ENCODE assay signal across 8 cellular contexts in genomic region chr15:76903251-76903681, GRCh38. TPM values are rescaled to one million over a fixed set of nuclear protein-coding genes. Genes with fewer than 3 reads are reported as not detected.
DNase-seq lines count a peak whose midpoint lies in the region; ATAC-seq and TF ChIP-seq lines count a peak whose summit lies in the region.

No MANE protein-coding gene starts in this region.

- no peak overlapping the region for H2BK120ac ChIP-seq in neuronal stem cell (ENCODE audit: low read depth, low read length)

- H3K9me3 ChIP-seq in adipocyte (ENCODE audit: control insufficient read depth, low read length), result no peaks in the 10 kb centered on the region
- no peaks in the 10 kb centered on the region for H3K9me3 ChIP-seq in lower lobe of right lung
- peaks cover 4 to 10% of the 10 kb centered on the region in 2 donors for H3K9me3 ChIP-seq in neuronal stem cell (replicated peaks in 1 of 2; ENCODE audit: control insufficient read depth in 2 of 2, insufficient read depth in 1 of 2, low read depth in 1 of 2, low read length in 2 of 2)

- H3K27ac ChIP-seq in lower lobe of right lung, result peak overlapping the region; percentile 90
- H3K27ac ChIP-seq in neuronal stem cell (replicated peaks; ENCODE audit: low read length), result no peak overlapping the region

- intact Hi-C loops in lower lobe of right lung (cut with DNase I), result no loop called here

- no peak overlapping the region for H2BK12ac ChIP-seq in neuronal stem cell (ENCODE audit: low read length)

- no peak overlapping the region for H4K8ac ChIP-seq in neuronal stem cell (ENCODE audit: low read depth, low read length)

- peaks cover 27% of the 10 kb centered on the region for H3K4me1 ChIP-seq in adipocyte (ENCODE audit: control insufficient read depth, insufficient read depth, low read length)
- peaks cover 40% of the 10 kb centered on the region for H3K4me1 ChIP-seq in lower lobe of right lung
- peaks cover 0 to 5% of the 10 kb centered on the region in 2 donors for H3K4me1 ChIP-seq in neuronal stem cell (ENCODE audit: control insufficient read depth in 2 of 2, insufficient read depth in 1 of 2, low read depth in 1 of 2, low read length in 2 of 2)

- no peak overlapping the region for H3K23ac ChIP-seq in neuronal stem cell (ENCODE audit: low read depth, low read length, poor library complexity)

- H3K9ac ChIP-seq in adipocyte (ENCODE audit: low read length) (no peak overlapping the region), neuronal stem cell (ENCODE audit: low read depth, low read length, poor library complexity) (no peak overlapping the region)

- H3K4ac ChIP-seq in neuronal stem cell (ENCODE audit: low read length), result no peak overlapping the region

- H4K91ac ChIP-seq in neuronal stem cell (ENCODE audit: low read depth, low read length, poor library complexity), result no peak overlapping the region

- peak; percentile 6 for DNase-seq in stimulated activated CD4-positive, alpha-beta T cell treated with anti-CD3 and anti-CD28 coated beads, Interleukin-4, amount 100 ng/mL, for 24 hours
- DNase-seq in stimulated activated CD4-positive, alpha-beta T cell treated with anti-CD3 and anti-CD28 coated beads, Interleukin-12 subunit alpha, Interleukin-12 subunit beta, amount 100 ng/mL, for 4 hours, result no peak
- peak; percentile 60 for DNase-seq in NAMALWA (ENCODE audit: low spot score)
- peak; percentile 30 for DNase-seq in adipocyte (ENCODE audit: low read depth)
- no peak for DNase-seq in lower lobe of right lung
- no peak for DNase-seq in NCI-H2196 (lab: John Stamatoyannopoulos, UW; ENCODE audit: unreplicated experiment)
- no peak for DNase-seq in neuronal stem cell (ENCODE audit: low spot score)

- ATAC-seq in lower lobe of right lung, result no peak
- ATAC-seq in GM18867 (IDR thresholded peaks at IDR 0.05; ENCODE audit: unreplicated experiment), result no peak

- H2AFZ ChIP-seq in neuronal stem cell (ENCODE audit: low read length), result no peak overlapping the region

- H2BK15ac ChIP-seq in neuronal stem cell (ENCODE audit: low read length), result no peak overlapping the region

- H2AK5ac ChIP-seq in neuronal stem cell (ENCODE audit: low read depth, low read length), result no peak overlapping the region

- H3K4me3 ChIP-seq in adipocyte (ENCODE audit: low read length), result peak overlapping the region; percentile 31
- peak overlapping the region; percentile 18 for H3K4me3 ChIP-seq in lower lobe of right lung
- no peak overlapping the region for H3K4me3 ChIP-seq in neuronal stem cell (ENCODE audit: low read length in 2 of 2)

- H3K79me1 ChIP-seq in neuronal stem cell (ENCODE audit: low read depth, low read length), result peaks cover 2% of the 10 kb centered on the region

- H3K18ac ChIP-seq in neuronal stem cell (ENCODE audit: low read length), result no peak overlapping the region

- H2BK5ac ChIP-seq in neuronal stem cell (ENCODE audit: low read length), result no peak overlapping the region

- TF ChIP-seq CTCF in lower lobe of right lung (IDR thresholded peaks at IDR 0.05), result peak; percentile 17

- H3K27me3 ChIP-seq in adipocyte (replicated peaks; ENCODE audit: control insufficient read depth, insufficient read depth, low read length), result no peaks in the 10 kb centered on the region
- H3K27me3 ChIP-seq in lower lobe of right lung (ENCODE audit: low read depth), result no peaks in the 10 kb centered on the region
- no peaks in the 10 kb centered on the region for H3K27me3 ChIP-seq in neuronal stem cell (ENCODE audit: control insufficient read depth in 3 of 3, insufficient read depth in 3 of 3, low read depth in 1 of 3, low read length in 3 of 3)

- H3K36me3 ChIP-seq in adipocyte (ENCODE audit: control insufficient read depth, insufficient read depth, low read length, severe bottlenecking) (no peaks in the 10 kb centered on the region), lower lobe of right lung (no peaks in the 10 kb centered on the region), neuronal stem cell (replicated peaks in 1 of 2; ENCODE audit: control insufficient read depth in 2 of 2, insufficient read depth in 2 of 2, low read length in 2 of 2) (no peaks in the 10 kb centered on the region)

- no peak overlapping the region for H3K14ac ChIP-seq in neuronal stem cell (ENCODE audit: low read length)

- no peak overlapping the region for H3K4me2 ChIP-seq in neuronal stem cell (ENCODE audit: insufficient read depth, low read length, poor library complexity, severe bottlenecking)

RNA-seq across cellular contexts. Expression of gene SCAPER, which starts 1.9 kb away (rescaled TPM):
- total RNA-seq in lower lobe of right lung, result 34.2 TPM
- 7.7 TPM for polyA plus RNA-seq in neuronal stem cell (2013, experiment 1 of 2)
- 7.7 TPM for polyA plus RNA-seq in neuronal stem cell (2013, experiment 2 of 2)

RNA-seq across cellular contexts. Expression of gene RCN2, which starts 28.3 kb away (rescaled TPM):
- 32.8 TPM for total RNA-seq in lower lobe of right lung
- polyA plus RNA-seq in neuronal stem cell (2013, experiment 1 of 2), result 246 TPM
- polyA plus RNA-seq in neuronal stem cell (2013, experiment 2 of 2), result 252 TPM

Comparison
In these comparisons a context has a peak if more than half of its experiments do, and no peak if none do; other contexts are left out.
1. DNase-seq: peak in stimulated activated CD4-positive, alpha-beta T cell treated with anti-CD3 and anti-CD28 coated beads, Interleukin-4, amount 100 ng/mL, for 24 hours (single experiment), NAMALWA (single experiment) and adipocyte (single experiment); none in stimulated activated CD4-positive, alpha-beta T cell treated with anti-CD3 and anti-CD28 coated beads, Interleukin-12 subunit alpha, Interleukin-12 subunit beta, amount 100 ng/mL, for 4 hours (single experiment), lower lobe of right lung (single experiment), NCI-H2196 (single experiment) and neuronal stem cell (single experiment).
2. H3K4me3 ChIP-seq: peak in adipocyte (single experiment) and lower lobe of right lung (single experiment); none in neuronal stem cell (0 of 2).